Comparison of ENCODE assay signal across 11 cellular contexts in the genomic region with DNA sequence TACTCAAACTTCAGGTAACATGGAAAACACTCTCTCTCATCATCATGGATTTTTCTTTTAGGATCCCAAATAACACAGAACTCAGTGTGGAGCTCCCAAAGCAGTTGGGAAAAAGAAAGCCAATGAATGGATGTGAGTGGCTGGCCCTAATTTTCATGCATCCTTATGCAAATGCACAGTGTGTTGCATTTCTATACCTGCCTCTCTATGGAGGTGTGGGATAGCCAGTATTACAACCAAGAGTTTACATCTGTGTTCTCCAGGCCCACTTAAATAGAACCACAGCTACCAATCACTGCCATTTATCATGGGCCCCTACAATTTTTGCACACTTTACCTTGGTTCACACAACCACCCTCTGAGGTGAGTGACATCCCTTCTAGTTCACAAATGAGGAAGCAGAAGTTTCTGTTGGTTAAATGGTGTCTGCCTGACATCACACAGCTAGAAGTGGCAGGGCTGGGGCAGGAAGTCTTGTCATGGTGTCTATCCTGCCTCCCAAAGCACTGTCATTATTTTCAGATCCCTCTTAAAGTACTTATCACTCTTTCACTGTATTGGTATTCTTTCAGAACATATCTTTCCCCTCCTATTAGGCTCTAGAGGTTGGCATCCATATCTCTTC. TPM values are rescaled to one million over a fixed set of nuclear protein-coding genes. Genes with fewer than 3 reads are reported as not detected.
DNase-seq lines count a peak whose midpoint lies in the region; ATAC-seq, FAIRE-seq and TF ChIP-seq lines count a peak whose summit lies in the region.
"Had no signal": no experiment of that assay in that cellular context is flagged by ENCODE, and none has a peak within 500 bp of the region (broad histone marks: within the 10 kb centered on the region; RNA-seq: fewer than 3 reads in every experiment).

No MANE protein-coding gene starts in this region.

- H4K20me1 ChIP-seq in Karpas-422 (ENCODE audit: insufficient read depth, low read depth, low read length) = no peaks in the 10 kb centered on the region

- H3K79me2 ChIP-seq in Karpas-422 (ENCODE audit: low read length) = no peaks in the 10 kb centered on the region

- H3K9ac ChIP-seq in Karpas-422 (ENCODE audit: low read length) (no peak overlapping the region), kidney (ENCODE audit: low read length in 2 of 2) (no peak overlapping the region)

- peaks cover 7 to 8% of the 10 kb centered on the region in 2 donors for H3K27me3 Mint-ChIP-seq in stimulated activated naive B cell treated with anti-CD40 and anti-IgM and Interleukin-4, amounts not matched to agents 10 μg/mL and 1 μg/mL and 100 μg/mL, for 72 hours

- no peak overlapping the region for H3K27ac Mint-ChIP-seq in stimulated activated naive B cell treated with anti-CD40 and anti-IgM and Interleukin-4, amounts not matched to agents 10 μg/mL and 1 μg/mL and 100 μg/mL, for 72 hours

- H3K36me3 ChIP-seq in Karpas-422 (ENCODE audit: insufficient read depth, low read length) = no peaks in the 10 kb centered on the region
- no peaks in the 10 kb centered on the region for H3K36me3 ChIP-seq in kidney (ENCODE audit: control insufficient read depth in 1 of 2, insufficient read depth in 2 of 2, low read length in 2 of 2)

- H3K4me3 Mint-ChIP-seq in stimulated activated naive B cell treated with anti-CD40 and anti-IgM and Interleukin-4, amounts not matched to agents 10 μg/mL and 1 μg/mL and 100 μg/mL, for 72 hours = no peak overlapping the region

- no peaks in the 10 kb centered on the region for H3K36me3 Mint-ChIP-seq in stimulated activated naive B cell treated with anti-CD40 and anti-IgM and Interleukin-4, amounts not matched to agents 10 μg/mL and 1 μg/mL and 100 μg/mL, for 72 hours

- H3K9me3 ChIP-seq in Karpas-422 (ENCODE audit: low read length) (no peaks in the 10 kb centered on the region), kidney (ENCODE audit: control insufficient read depth in 1 of 2, low read length in 2 of 2) (no peaks in the 10 kb centered on the region)

- intact Hi-C loops in kidney (cut with DNase I) = no loop called here

- no peaks in the 10 kb centered on the region for H3K9me2 ChIP-seq in Karpas-422 (replicated peaks; ENCODE audit: insufficient read depth, low read length)

- no peak overlapping the region for H2AFZ ChIP-seq in Karpas-422 (ENCODE audit: low read length)

- H3K27me3 ChIP-seq in Karpas-422 (ENCODE audit: low read length) = no peaks in the 10 kb centered on the region

- peak; percentile 98 for ATAC-seq in HG02852 (IDR thresholded peaks at IDR 0.05; ENCODE audit: unreplicated experiment)
- ATAC-seq in stimulated activated naive B cell treated with anti-CD40 and anti-IgM and Interleukin-4, amounts not matched to agents 10 μg/mL and 1 μg/mL and 100 μg/mL, for 72 hours (replicated peaks) = peak; percentile 99 to 100

- FAIRE-seq in kidney (lab: Jason Lieb, UNC) = no peak
- FAIRE-seq: G401.6 had no signal

- DNase-seq in SIG-M5 treated with dmso at 0.1 percent for 504 hours (lab: John Stamatoyannopoulos, UW; ENCODE audit: unreplicated experiment) (peak; percentile 3), SIG-M5 (lab: John Stamatoyannopoulos, UW) (no peak), Karpas-422 (peak; percentile 59), NCI-H748 treated with DMSO at 0.1 percent for 48 hours (lab: John Stamatoyannopoulos, UW) (no peak), kidney (no peak), NCI-H1694 treated with DMSO at 0.1 percent for 48 hours (lab: John Stamatoyannopoulos, UW) (no peak)
- peak; percentile 16 for DNase-seq in stimulated activated naive B cell treated with anti-CD40 and anti-IgM and Interleukin-4, amounts not matched to agents 10 μg/mL and 1 μg/mL and 100 μg/mL, for 72 hours
- DNase-seq: NCI-H2029 treated with DMSO at 0.1 percent for 48 hours had no signal

- peaks cover 4 to 11% of the 10 kb centered on the region in 2 donors for H3K4me1 Mint-ChIP-seq in stimulated activated naive B cell treated with anti-CD40 and anti-IgM and Interleukin-4, amounts not matched to agents 10 μg/mL and 1 μg/mL and 100 μg/mL, for 72 hours

- no peaks in the 10 kb centered on the region for H3K4me1 ChIP-seq in Karpas-422 (ENCODE audit: low read length)
- H3K4me1 ChIP-seq in kidney (ENCODE audit: control insufficient read depth in 1 of 2, insufficient read depth in 1 of 2, low read depth in 1 of 2, low read length in 2 of 2) = no peaks in the 10 kb centered on the region

- H3K27ac ChIP-seq in Karpas-422 (ENCODE audit: low read length) (no peak overlapping the region), kidney (ENCODE audit: low read depth in 2 of 2, low read length in 2 of 2) (no peak overlapping the region)

- no peak overlapping the region for H3K4me3 ChIP-seq in Karpas-422 (ENCODE audit: low read length)
- no peak overlapping the region for H3K4me3 ChIP-seq in kidney (ENCODE audit: low read length in 2 of 2)

- H3K9me3 Mint-ChIP-seq in stimulated activated naive B cell treated with anti-CD40 and anti-IgM and Interleukin-4, amounts not matched to agents 10 μg/mL and 1 μg/mL and 100 μg/mL, for 72 hours = peaks cover 0 to 2% of the 10 kb centered on the region in 2 donors

- TF ChIP-seq CTCF in kidney (IDR thresholded peaks at IDR 0.05; ENCODE audit: borderline replicate concordance, extremely low read depth, insufficient read depth) = no peak

- no peak overlapping the region for H3K4me2 ChIP-seq in Karpas-422 (ENCODE audit: low read depth, low read length, poor library complexity, severe bottlenecking)

RNA-seq across cellular contexts. Expression of gene MAMDC2, which starts 17.3 kb away (rescaled TPM):
- not detected in 2 replicates for total RNA-seq in Karpas-422 (2014; rRNA removed; shearing (Covaris generic); ENCODE audit: low replicate concordance)
- 7.1 TPM for total RNA-seq in kidney
- 1.5 TPM for polyA plus RNA-seq in kidney (ENCODE audit: insufficient read depth, low read depth, low replicate concordance)
- total RNA-seq: activated CD8-positive, alpha-beta memory T cell treated with anti-CD3 and anti-CD28 coated beads for 36 hours had no signal

Comparison
In these comparisons a context has a peak if more than half of its experiments do, and no peak if none do; other contexts are left out.
1. DNase-seq: peak in SIG-M5 treated with dmso at 0.1 percent for 504 hours (single experiment), Karpas-422 (single experiment) and stimulated activated naive B cell treated with anti-CD40 and anti-IgM and Interleukin-4, amounts not matched to agents 10 μg/mL and 1 μg/mL and 100 μg/mL, for 72 hours (single experiment); none in SIG-M5 (single experiment), NCI-H748 treated with DMSO at 0.1 percent for 48 hours (single experiment), kidney (single experiment) and NCI-H1694 treated with DMSO at 0.1 percent for 48 hours (single experiment).